Comparison of ENCODE assay signal across 31 cellular contexts in the genomic region with DNA sequence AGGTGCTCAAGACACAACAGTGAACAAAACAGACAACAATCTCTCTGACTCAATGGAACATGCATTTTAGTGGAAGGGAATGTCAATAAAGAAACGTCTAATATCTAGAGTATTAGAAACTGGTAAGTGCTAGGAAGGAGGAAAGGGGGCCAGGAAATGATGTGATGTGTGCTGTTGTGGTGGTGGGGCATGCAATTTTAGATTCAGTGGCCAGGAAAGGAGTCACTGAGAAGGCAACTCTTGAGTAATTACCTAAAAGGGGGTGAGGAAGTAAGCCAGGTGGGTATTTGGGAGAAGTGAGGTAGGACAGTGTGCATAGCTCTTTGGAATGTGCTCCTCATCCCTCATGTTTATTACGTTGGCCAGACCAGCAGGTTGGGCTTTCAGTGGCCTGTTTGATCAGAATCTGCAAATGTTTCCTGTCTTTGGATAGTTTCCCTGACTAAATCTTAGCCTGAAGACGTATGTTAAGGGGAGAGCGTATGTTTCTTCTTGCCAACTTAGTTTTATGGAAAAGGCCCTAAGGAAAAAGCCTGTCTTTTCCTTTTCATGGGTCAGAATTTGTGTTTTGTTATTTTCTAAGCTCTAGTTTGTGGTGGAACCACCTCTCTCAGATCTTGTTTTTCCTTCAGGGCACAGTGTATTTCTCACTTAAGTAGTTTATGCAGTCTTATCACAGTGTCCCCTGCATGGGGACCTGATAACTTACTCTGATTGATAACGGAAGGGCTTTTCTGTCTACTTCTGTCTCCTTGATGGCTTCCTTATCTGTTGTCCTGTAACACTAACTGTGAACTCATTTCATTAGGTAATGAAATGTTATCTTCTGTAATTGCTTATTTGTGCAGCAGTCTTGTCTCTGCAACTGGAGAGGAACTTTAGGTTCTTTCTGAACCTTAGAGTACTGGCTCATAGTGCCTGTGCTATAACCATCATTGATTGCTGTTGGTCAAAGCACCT.
A peak's percentile ranks its signal among the peaks of the same experiment; 100 is the strongest.
DNase-seq lines count a peak whose midpoint lies in the region; ATAC-seq and TF ChIP-seq lines count a peak whose summit lies in the region.
"Had no signal": no experiment of that assay in that cellular context is flagged by ENCODE, and none has a peak within 500 bp of the region (broad histone marks: within the 10 kb centered on the region; RNA-seq: fewer than 3 reads in every experiment).

No MANE protein-coding gene starts in this region.

- no peak overlapping the region for H2BK120ac ChIP-seq in mesendoderm (ENCODE audit: low read depth, low read length)

- no peak overlapping the region for H3K23ac ChIP-seq in mesendoderm (ENCODE audit: low read length)

- no peaks in the 10 kb centered on the region for H3K79me2 ChIP-seq in mesendoderm (ENCODE audit: control insufficient read depth, insufficient read depth, low read length)

- no peak overlapping the region for H4K8ac ChIP-seq in mesendoderm (ENCODE audit: low read depth, low read length)

- peaks cover 99% of the 10 kb centered on the region for H4K20me1 ChIP-seq in BLaER1

- ATAC-seq in HG03378 (IDR thresholded peaks at IDR 0.05; ENCODE audit: unreplicated experiment) = no peak
- ATAC-seq: body of pancreas; gastrocnemius medialis; K562; Right ventricle myocardium inferior; stimulated activated naive CD8-positive, alpha-beta T cell treated with anti-CD3 and anti-CD28 coated beads, Interleukin-15, amount 100 ng/mL, for 72 hours; WTC11 had no signal

- H3K56ac ChIP-seq in mesendoderm (ENCODE audit: low read length) = peak overlapping the region; percentile 11

- H3K9ac ChIP-seq in BLaER1 (no peak overlapping the region), mesendoderm (ENCODE audit: low read length) (no peak overlapping the region)

- H3K27me3 ChIP-seq in BLaER1 (no peaks in the 10 kb centered on the region), mesendoderm (ENCODE audit: insufficient read depth, low read length, poor library complexity) (no peaks in the 10 kb centered on the region)
- H3K27me3 ChIP-seq: body of pancreas, gastrocnemius medialis, ovary, uterus had no signal

- TF ChIP-seq CTCF in HEK293 (tag by site-specific recombination; IDR thresholded peaks at IDR 0.05) = no peak
- TF ChIP-seq CTCF in VCaP (conservative IDR thresholded peaks at IDR 0.05) = no peak

- H3K4me1 ChIP-seq in BLaER1 (peaks cover 78% of the 10 kb centered on the region), HEK293 (ENCODE audit: control insufficient read depth, insufficient read depth, low read length) (peaks cover 57% of the 10 kb centered on the region), mesendoderm (ENCODE audit: control insufficient read depth, low read depth, low read length) (peaks cover 23% of the 10 kb centered on the region)

- DNase-seq in mesendoderm (peak; percentile 95), inferior parietal cortex (ENCODE audit: extremely low spot score) (no peak), NCI-H345 (lab: John Stamatoyannopoulos, UW) (no peak), GM19238 (ENCODE audit: insufficient read length, low spot score) (no peak)
- DNase-seq: activated CD4-positive, alpha-beta T cell treated with anti-CD3 and anti-CD28 coated beads, Interleukin-2, amount 10 ng/mL, durations not matched to agents 24 days and 14 days; activated CD8-positive, alpha-beta memory T cell treated with anti-CD3 and anti-CD28 coated beads for 24 hours; activated naive CD4-positive, alpha-beta T cell treated with anti-CD3 and anti-CD28 coated beads, Interleukin-2, amount 50 U/mL, for 16 hours; activated T-cell treated with anti-CD3 and anti-CD28 coated beads for 4 hours; body of pancreas; CD4-positive, CD25-positive, alpha-beta regulatory T cell; EL; gastrocnemius medialis; left cardiac atrium; NCI-H1105; NCI-H187 treated with DMSO at 0.1 percent for 48 hours; NCI-H2171; NCI-H524 treated with DMSO at 0.1 percent for 48 hours; NK-92 treated with Interleukin-12 subunit alpha and Interleukin-12 subunit beta, amount 100 ng/mL, for 24 hours; ovary; stimulated activated CD8-positive, alpha-beta memory T cell treated with anti-CD3 and anti-CD28 coated beads, Interleukin-4, amount 100 ng/mL, for 48 hours; stimulated activated naive CD8-positive, alpha-beta T cell treated with anti-CD3 and anti-CD28 coated beads, Interleukin-15, amount 100 ng/mL, for 72 hours; uterus had no signal

- no CpG with 5 or more reads among the region's 5 CpGs for WGBS in mesendoderm (ENCODE audit: extremely low coverage, insufficient coverage, low lambda C conversion rate)

- no peak overlapping the region for H2BK15ac ChIP-seq in mesendoderm (replicated peaks; ENCODE audit: low read depth)

- H3K4me3 ChIP-seq in BLaER1 = no peak overlapping the region
- H3K4me3 ChIP-seq in HEK293 (ENCODE audit: low read depth, low read length) = no peak overlapping the region
- H3K4me3 ChIP-seq in mesendoderm (ENCODE audit: low read length) = no peak overlapping the region
- H3K4me3 ChIP-seq: body of pancreas, gastrocnemius medialis, K562, ovary, skin epidermis, thoracic aorta, uterus had no signal

- H3K36me3 ChIP-seq in BLaER1 = peaks cover 9% of the 10 kb centered on the region
- no peaks in the 10 kb centered on the region for H3K36me3 ChIP-seq in HEK293 (ENCODE audit: control insufficient read depth in 2 of 2, insufficient read depth in 1 of 2, low read length in 2 of 2)
- no peaks in the 10 kb centered on the region for H3K36me3 ChIP-seq in mesendoderm (ENCODE audit: control insufficient read depth, insufficient read depth, low read length)
- H3K36me3 ChIP-seq: gastrocnemius medialis, ovary, thoracic aorta, uterus had no signal

- H3K18ac ChIP-seq in mesendoderm (ENCODE audit: low read length) = no peak overlapping the region

- H3K4me2 ChIP-seq in BLaER1 = 0 out of 2 replicates have a peak overlapping the region, but pooled peaks have one; percentile 12
- H3K4me2 ChIP-seq in mesendoderm (ENCODE audit: low read length) = no peak overlapping the region

- CTCF ChIA-PET in HEK293 (lab: Yijun Ruan, JAX) = no interaction called here

- H3K79me1 ChIP-seq in mesendoderm (ENCODE audit: low read length) = no peaks in the 10 kb centered on the region

- POLR2A ChIA-PET in HEK293 (lab: Yijun Ruan, JAX) = no interaction called here

- no peak overlapping the region for H2AK5ac ChIP-seq in mesendoderm (ENCODE audit: low read length)

- H3K27ac ChIP-seq in BLaER1 = no peak overlapping the region
- peak overlapping the region; percentile 60 for H3K27ac ChIP-seq in HEK293 (ENCODE audit: extremely low read depth, low read depth, low read length)
- H3K27ac ChIP-seq in VCaP = peak overlapping the region; percentile 8; the same call in 1 of the 2 replicates
- H3K27ac ChIP-seq in mesendoderm (ENCODE audit: low read depth, low read length) = peak overlapping the region; percentile 32
- H3K27ac ChIP-seq: body of pancreas, gastrocnemius medialis, ovary, skin epidermis, thoracic aorta, uterus had no signal

- H3K4ac ChIP-seq in mesendoderm (ENCODE audit: low read depth, low read length) = no peak overlapping the region

- H4K5ac ChIP-seq in mesendoderm (ENCODE audit: low read length) = no peak overlapping the region

- peak overlapping the region; percentile 46 for H2BK5ac ChIP-seq in mesendoderm (ENCODE audit: low read length)

- H3K9me3 ChIP-seq in BLaER1 (no peaks in the 10 kb centered on the region), HEK293 (ENCODE audit: control insufficient read depth, insufficient read depth, low read depth, low read length) (no peaks in the 10 kb centered on the region)
- H3K9me3 ChIP-seq: body of pancreas, gastrocnemius medialis, ovary, thoracic aorta, uterus had no signal

TF ChIP-seq in HEK293, 187 proteins besides CTCF, POLR2A, EP300 and RAD21 (continues in another document):
- TF ChIP-seq ZNF843 (tag by site-specific recombination; IDR thresholded peaks at IDR 0.05) (peak; percentile 91), ZNF449 (tag by site-specific recombination; IDR thresholded peaks at IDR 0.05) (peak; percentile 99), ZBTB26 (tag by site-specific recombination; optimal IDR thresholded peaks at IDR 0.05) (no peak), ZNF488 (tag by site-specific recombination; IDR thresholded peaks at IDR 0.05) (no peak), ZNF830 (tag by site-specific recombination; IDR thresholded peaks at IDR 0.05; ENCODE audit: low read depth) (no peak), ZNF239 (tag by site-specific recombination; IDR thresholded peaks at IDR 0.05) (no peak), ZNF837 (tag by site-specific recombination; IDR thresholded peaks at IDR 0.05) (no peak), ZNF561 (tag by site-specific recombination; IDR thresholded peaks at IDR 0.05; ENCODE audit: borderline replicate concordance) (no peak), ZNF654 (tag by site-specific recombination; IDR thresholded peaks at IDR 0.05; ENCODE audit: low read depth) (no peak)
